In genomic region chr12:121219353-121219986, GRCh38 we compare ENCODE assay signal across 12 cellular contexts.
"Had no signal": no experiment of that assay in that cellular context is flagged by ENCODE, and none has a peak within 500 bp of the region (broad histone marks: within the 10 kb centered on the region; RNA-seq: fewer than 3 reads in every experiment).

No MANE protein-coding gene starts in this region.

- H3K36me3 ChIP-seq: cardiac muscle cell had no signal

- DNase-seq: foreskin melanocyte; left colon; sigmoid colon; SK-N-SH; stimulated activated CD4-positive, alpha-beta T cell treated with anti-CD3 and anti-CD28 coated beads, Interleukin-12 subunit alpha, Interleukin-12 subunit beta, amount 100 ng/mL, for 4 hours; stimulated activated CD4-positive, alpha-beta T cell treated with anti-CD3 and anti-CD28 coated beads, Interleukin-2, amount 100 ng/mL, for 48 hours; stimulated activated naive CD8-positive, alpha-beta T cell treated with anti-CD3 and anti-CD28 coated beads, Interleukin-15, amount 100 ng/mL, for 72 hours; testis had no signal

- H3K27me3 ChIP-seq: cardiac muscle cell, heart left ventricle, sigmoid colon, testis had no signal

- H3K9me3 Mint-ChIP-seq: nephron; stimulated activated naive CD8-positive, alpha-beta T cell treated with anti-CD3 and anti-CD28 coated beads, Interleukin-15, amount 100 ng/mL, for 72 hours; T-helper 1 cell treated with Interleukin-12 subunit alpha and Interleukin-12 subunit beta and Interleukin-4 antibody, amounts not matched to agents 30 μg/mL and 1 μg/mL, for 36 hours had no signal

- H3K27ac Mint-ChIP-seq: nephron; T-helper 1 cell treated with Interleukin-12 subunit alpha and Interleukin-12 subunit beta and Interleukin-4 antibody, amounts not matched to agents 30 μg/mL and 1 μg/mL, for 36 hours had no signal

- H3K27me3 Mint-ChIP-seq: stimulated activated naive CD8-positive, alpha-beta T cell treated with anti-CD3 and anti-CD28 coated beads, Interleukin-15, amount 100 ng/mL, for 72 hours had no signal

- H3K4me3 Mint-ChIP-seq: nephron; stimulated activated naive CD8-positive, alpha-beta T cell treated with anti-CD3 and anti-CD28 coated beads, Interleukin-15, amount 100 ng/mL, for 72 hours; T-helper 1 cell treated with Interleukin-12 subunit alpha and Interleukin-12 subunit beta and Interleukin-4 antibody, amounts not matched to agents 30 μg/mL and 1 μg/mL, for 36 hours had no signal

- H3K4me1 ChIP-seq: testis had no signal

- H3K4me3 ChIP-seq: cardiac muscle cell, heart left ventricle, sigmoid colon, testis had no signal

- H3K9me3 ChIP-seq: heart left ventricle, sigmoid colon, SK-N-SH, testis had no signal

- ATAC-seq: heart left ventricle; stimulated activated naive CD8-positive, alpha-beta T cell treated with anti-CD3 and anti-CD28 coated beads, Interleukin-15, amount 100 ng/mL, for 72 hours had no signal
